ENCODE assay signal across 24 cellular contexts in genomic region chr13:94395889-94396288, GRCh38.
"Had no signal": no experiment of that assay in that cellular context is flagged by ENCODE, and none has a peak within 500 bp of the region (broad histone marks: within the 10 kb centered on the region; RNA-seq: fewer than 3 reads in every experiment).

No MANE protein-coding gene starts in this region.

- H3K27me3 ChIP-seq: colonic mucosa, dorsolateral prefrontal cortex, pancreas, upper lobe of right lung had no signal

- H3K27ac Mint-ChIP-seq: activated naive CD8-positive, alpha-beta T cell treated with anti-CD3 and anti-CD28 coated beads for 36 hours; activated T-cell treated with anti-CD3 and anti-CD28 coated beads, Interleukin-2, amount 50 U/mL, for 24 hours; activated T-helper 17 cell treated with anti-CD3 and anti-CD28 coated beads, Interleukin-2, amount 50 U/mL, for 72 hours; effector memory CD8-positive, alpha-beta T cell; memory B cell; nephron; T-cell had no signal

- H3K27me3 Mint-ChIP-seq: activated naive CD8-positive, alpha-beta T cell treated with anti-CD3 and anti-CD28 coated beads for 36 hours; memory B cell had no signal

- H3K27ac ChIP-seq: colonic mucosa, dorsolateral prefrontal cortex, pancreas, upper lobe of right lung, WERI-Rb-1 had no signal

- H3K36me3 Mint-ChIP-seq: activated naive CD8-positive, alpha-beta T cell treated with anti-CD3 and anti-CD28 coated beads for 36 hours; memory B cell; T-cell had no signal

- H3K4me1 ChIP-seq: colonic mucosa, pancreas, upper lobe of right lung had no signal

- H3K4me1 Mint-ChIP-seq: activated naive CD8-positive, alpha-beta T cell treated with anti-CD3 and anti-CD28 coated beads for 36 hours; activated T-helper 17 cell treated with anti-CD3 and anti-CD28 coated beads, Interleukin-2, amount 50 U/mL, for 72 hours; memory B cell; T-cell had no signal

- ATAC-seq: activated T-helper 17 cell treated with anti-CD3 and anti-CD28 coated beads, Interleukin-2, amount 50 U/mL, for 72 hours; effector memory CD8-positive, alpha-beta T cell; esophagus mucosa; pancreas; sciatic nerve; T-cell; upper lobe of right lung had no signal

- DNase-seq: activated CD4-positive, alpha-beta T cell treated with anti-CD3 and anti-CD28 coated beads for 1 hour; activated CD4-positive, alpha-beta T cell treated with anti-CD3 and anti-CD28 coated beads, Interleukin-2, amount 50 U/mL, for 1 hour; activated CD8-positive, alpha-beta memory T cell treated with anti-CD3 and anti-CD28 coated beads, Interleukin-2, amount 50 U/mL, for 4 hours; activated naive CD4-positive, alpha-beta T cell; activated naive CD8-positive, alpha-beta T cell treated with anti-CD3 and anti-CD28 coated beads for 36 hours; activated T-cell treated with anti-CD3 and anti-CD28 coated beads, Interleukin-2, amount 50 U/mL, for 24 hours; colonic mucosa; dorsolateral prefrontal cortex; effector memory CD8-positive, alpha-beta T cell; foreskin melanocyte; glutamatergic neuron; hippocampal formation; pancreas; stimulated activated CD4-positive, alpha-beta T cell treated with anti-CD3 and anti-CD28 coated beads, Interleukin-15, amount 100 ng/mL, for 24 hours; stimulated activated naive CD4-positive, alpha-beta T cell treated with Interleukin-2 at 50 U/mL for 16 hours; T-cell; upper lobe of right lung; WERI-Rb-1 had no signal

- H3K4me3 Mint-ChIP-seq: activated naive CD8-positive, alpha-beta T cell treated with anti-CD3 and anti-CD28 coated beads for 36 hours; activated T-cell treated with anti-CD3 and anti-CD28 coated beads, Interleukin-2, amount 50 U/mL, for 24 hours; activated T-helper 17 cell treated with anti-CD3 and anti-CD28 coated beads, Interleukin-2, amount 50 U/mL, for 72 hours; effector memory CD8-positive, alpha-beta T cell; memory B cell; nephron; T-cell had no signal

- H3K9me3 Mint-ChIP-seq: activated T-cell treated with anti-CD3 and anti-CD28 coated beads, Interleukin-2, amount 50 U/mL, for 24 hours; activated T-helper 17 cell treated with anti-CD3 and anti-CD28 coated beads, Interleukin-2, amount 50 U/mL, for 72 hours; effector memory CD8-positive, alpha-beta T cell; memory B cell; T-cell had no signal

- H3K4me3 ChIP-seq: colonic mucosa, dorsolateral prefrontal cortex, pancreas, smooth muscle cell, upper lobe of right lung had no signal

- H3K36me3 ChIP-seq: colonic mucosa, pancreas, upper lobe of right lung had no signal

- H3K9me3 ChIP-seq: colonic mucosa, pancreas, upper lobe of right lung had no signal

- H3K4me2 ChIP-seq: smooth muscle cell had no signal
